33 cellular contexts compared by ENCODE assay signal in the genomic region with DNA sequence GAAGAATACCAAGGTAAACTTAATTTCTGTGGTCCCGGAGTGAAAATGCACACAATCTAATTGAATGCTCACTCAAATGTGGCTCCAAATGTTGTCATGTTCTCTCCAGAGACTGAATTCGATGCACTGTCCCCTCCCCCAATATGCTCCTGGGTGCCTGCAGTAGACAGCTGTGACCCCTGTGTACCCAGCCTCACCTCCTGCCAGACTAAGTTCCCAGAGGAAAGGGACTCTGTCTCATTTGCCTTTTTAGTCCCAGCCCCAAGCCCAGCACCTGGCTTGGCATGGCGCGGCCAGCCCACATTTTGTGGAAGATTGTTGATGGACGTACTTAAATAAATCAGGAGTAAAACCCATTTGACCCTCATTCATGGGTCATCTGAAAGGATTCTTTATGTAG.
"Had no signal": no experiment of that assay in that cellular context is flagged by ENCODE, and none has a peak within 500 bp of the region (broad histone marks: within the 10 kb centered on the region; RNA-seq: fewer than 3 reads in every experiment).

No MANE protein-coding gene starts in this region.

- H3K4me1 ChIP-seq: breast epithelium had no signal

- H3K27me3 ChIP-seq: adrenal gland, body of pancreas, breast epithelium had no signal

- DNase-seq: activated B cell treated with CpG ODN at 0.5 μM for 24 hours; activated CD4-positive, alpha-beta memory T cell treated with anti-CD3 and anti-CD28 coated beads for 36 hours; activated CD4-positive, alpha-beta T cell treated with anti-CD3 and anti-CD28 coated beads for 4 hours; activated CD4-positive, alpha-beta T cell treated with anti-CD3 and anti-CD28 coated beads, Interleukin-2, amount 50 U/mL, for 1 hour; activated CD4-positive, alpha-beta T cell treated with anti-CD3 and anti-CD28 coated beads, Interleukin-2, amount 50 U/mL, for 4 hours; activated CD4-positive, CD25-positive, alpha-beta regulatory T cell treated with anti-CD3 and anti-CD28 coated beads, Interleukin-2, amount 50 U/mL, for 72 hours; activated CD8-positive, alpha-beta memory T cell treated with anti-CD3 and anti-CD28 coated beads, Interleukin-2, amount 50 U/mL, for 4 hours; activated CD8-positive, alpha-beta T cell treated with anti-CD3 and anti-CD28 coated beads for 36 hours; activated effector memory CD4-positive, alpha-beta T cell treated with anti-CD3 and anti-CD28 coated beads, Interleukin-2, amount 50 U/mL, for 16 hours; activated gamma-delta T cell treated with Interleukin-2 at 50 U/mL for 16 hours; activated naive CD4-positive, alpha-beta T cell; activated naive CD4-positive, alpha-beta T cell treated with anti-CD3 and anti-CD28 coated beads for 36 hours; activated naive CD4-positive, alpha-beta T cell treated with anti-CD3 and anti-CD28 coated beads, Interleukin-2, amount 50 U/mL, for 16 hours; activated naive CD8-positive, alpha-beta T cell treated with anti-CD3 and anti-CD28 coated beads for 36 hours; activated T-cell treated with anti-CD3 and anti-CD28 coated beads for 4 hours; activated T-cell treated with anti-CD3 and anti-CD28 coated beads, Interleukin-2, amount 50 U/mL, for 1 hour; activated T-cell treated with anti-CD3 and anti-CD28 coated beads, Interleukin-2, amount 50 U/mL, for 4 hours; activated T-cell treated with anti-CD3 and anti-CD28 coated beads, Interleukin-2, amount 50 U/mL, for 72 hours; adrenal gland; amniotic stem cell; aorta; body of pancreas; brain microvascular endothelial cell; central memory CD4-positive, alpha-beta T cell; T-helper 2 cell; T-helper 9 cell had no signal

- ATAC-seq: activated CD8-positive, alpha-beta T cell treated with anti-CD3 and anti-CD28 coated beads for 36 hours; activated naive CD4-positive, alpha-beta T cell treated with anti-CD3 and anti-CD28 coated beads, Interleukin-2, amount 50 U/mL, for 72 hours; activated T-cell treated with anti-CD3 and anti-CD28 coated beads, Interleukin-2, amount 50 U/mL, for 4 hours; activated T-cell treated with anti-CD3 and anti-CD28 coated beads, Interleukin-2, amount 50 U/mL, for 72 hours; activated T-helper 17 cell treated with anti-CD3 and anti-CD28 coated beads, Interleukin-2, amount 50 U/mL, for 72 hours; body of pancreas had no signal

- FAIRE-seq: astrocyte, colon, TTC549 had no signal

- H3K9me3 ChIP-seq: adrenal gland, body of pancreas, breast epithelium had no signal

- H3K36me3 ChIP-seq: adrenal gland, brain microvascular endothelial cell, breast epithelium had no signal

- H3K27ac ChIP-seq: adrenal gland, body of pancreas, brain microvascular endothelial cell, breast epithelium, VCaP had no signal

- H3K4me3 ChIP-seq: adrenal gland, body of pancreas, breast epithelium had no signal
